ENCODE assay signal across 1 cellular context in the genomic region with DNA sequence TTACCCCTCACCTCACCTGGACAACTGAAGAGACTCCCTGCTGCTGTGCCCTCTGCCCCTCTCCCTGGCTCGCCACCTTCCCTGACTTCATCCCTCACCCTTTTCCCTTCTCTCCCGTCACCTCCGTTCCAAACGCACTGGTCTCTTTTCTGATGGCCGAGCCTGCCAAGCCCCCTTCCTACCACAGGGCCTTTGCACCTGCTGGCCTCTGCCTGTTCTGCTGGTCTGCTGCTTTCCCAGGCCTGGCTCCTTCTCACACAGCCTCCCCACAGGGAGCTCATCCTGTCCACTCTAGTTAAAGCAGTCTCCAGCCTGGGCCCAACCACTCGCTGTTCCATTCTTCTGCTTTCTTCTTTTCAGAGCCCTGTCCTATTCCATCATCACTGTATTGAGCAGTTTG.
TF ChIP-seq lines count a peak whose summit lies in the region.

No MANE protein-coding gene starts in this region.

TF ChIP-seq in K562, 482 proteins besides CTCF, POLR2A, EP300 and RAD21 (continued from another document):
- TF ChIP-seq, protein P1, sequence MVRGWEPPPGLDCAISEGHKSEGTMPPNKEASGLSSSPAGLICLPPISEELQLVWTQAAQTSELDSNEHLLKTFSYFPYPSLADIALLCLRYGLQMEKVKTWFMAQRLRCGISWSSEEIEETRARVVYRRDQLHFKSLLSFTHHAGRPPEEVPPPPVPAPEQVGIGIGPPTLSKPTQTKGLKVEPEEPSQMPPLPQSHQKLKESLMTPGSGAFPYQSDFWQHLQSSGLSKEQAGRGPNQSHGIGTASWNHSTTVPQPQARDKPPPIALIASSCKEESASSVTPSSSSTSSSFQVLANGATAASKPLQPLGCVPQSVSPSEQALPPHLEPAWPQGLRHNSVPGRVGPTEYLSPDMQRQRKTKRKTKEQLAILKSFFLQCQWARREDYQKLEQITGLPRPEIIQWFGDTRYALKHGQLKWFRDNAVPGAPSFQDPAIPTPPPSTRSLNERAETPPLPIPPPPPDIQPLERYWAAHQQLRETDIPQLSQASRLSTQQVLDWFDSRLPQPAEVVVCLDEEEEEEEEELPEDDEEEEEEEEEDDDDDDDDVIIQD (CRISPR knock-in tag; IDR thresholded peaks at IDR 0.05) = no peak
- TF ChIP-seq DACH1 (IDR thresholded peaks at IDR 0.05; ENCODE audit: partially characterized antibody) (peak; percentile 10), SMARCA5 (IDR thresholded peaks at IDR 0.05) (peak; percentile 39; the same call in 1 of the 2 replicates), KDM1A (IDR thresholded peaks at IDR 0.05) (0 out of 4 replicates have a peak, but pooled peaks of 1 of the 2 experiments have one; percentile 24)
TF ChIP-seq in K562: peak in this region for 5.
